ENCODE assay signal across 9 cellular contexts in the genomic region with DNA sequence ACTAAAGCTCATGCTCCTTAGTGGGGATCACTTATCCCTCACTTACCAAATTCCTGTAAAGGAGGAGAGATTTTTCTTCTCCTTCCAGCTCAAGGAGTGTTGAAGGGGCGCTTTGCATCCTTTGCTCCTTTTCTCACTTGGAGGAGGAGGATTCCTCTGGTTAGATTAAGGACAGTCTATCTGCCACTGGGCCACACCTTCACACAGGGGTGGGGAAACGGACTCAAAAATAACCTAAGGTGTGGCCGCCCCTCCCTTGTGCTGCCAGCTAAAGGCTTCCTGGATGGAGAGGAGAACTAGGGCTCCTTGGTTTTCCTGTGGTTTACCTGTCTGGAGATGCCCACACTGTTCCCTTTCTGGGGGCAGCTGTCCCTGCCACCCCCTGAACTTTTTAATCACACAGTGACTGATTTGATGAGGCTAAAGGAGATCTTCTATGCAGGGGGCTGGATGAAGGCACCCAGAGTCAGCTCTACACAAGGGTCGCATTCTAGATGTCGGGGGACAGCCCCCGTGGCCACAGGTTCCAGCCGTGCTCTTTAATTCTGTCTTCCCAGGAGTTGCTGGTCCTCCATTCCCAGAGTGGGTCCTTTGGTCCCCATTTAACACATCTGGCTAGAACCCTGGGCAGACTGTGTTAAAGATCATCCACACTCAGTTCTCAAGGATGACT. TPM values are rescaled to one million over a fixed set of nuclear protein-coding genes. Genes with fewer than 3 reads are reported as not detected.
DNase-seq lines count a peak whose midpoint lies in the region; ATAC-seq, FAIRE-seq and TF ChIP-seq lines count a peak whose summit lies in the region.
"Had no signal": no experiment of that assay in that cellular context is flagged by ENCODE, and none has a peak within 500 bp of the region (broad histone marks: within the 10 kb centered on the region; RNA-seq: fewer than 3 reads in every experiment).

No MANE protein-coding gene starts in this region.

- no peaks in the 10 kb centered on the region for H3K27me3 ChIP-seq in DND-41 (ENCODE audit: insufficient read depth, low read length, poor library complexity)
- H3K27me3 ChIP-seq in osteoblast (ENCODE audit: insufficient read depth, low read length) = no peaks in the 10 kb centered on the region

- H3K4me3 ChIP-seq in DND-41 (ENCODE audit: low read depth in 1 of 2, low read length in 2 of 2) = 0 out of 4 replicates have a peak overlapping the region, but pooled peaks of 1 of the 2 experiments have one; percentile 25
- H3K4me3 ChIP-seq in osteoblast (ENCODE audit: insufficient read depth, low read length) = no peak overlapping the region

- peak overlapping the region; percentile 53 for H3K4me2 ChIP-seq in DND-41 (ENCODE audit: insufficient read depth, low read length)
- peak overlapping the region; percentile 39 for H3K4me2 ChIP-seq in osteoblast (ENCODE audit: insufficient read depth, low read length)

- peaks cover 8% of the 10 kb centered on the region for H3K36me3 Mint-ChIP-seq in central memory CD8-positive, alpha-beta T cell (ENCODE audit: insufficient read depth)

- no peaks in the 10 kb centered on the region for H3K27me3 Mint-ChIP-seq in central memory CD8-positive, alpha-beta T cell

- TF ChIP-seq CTCF in DND-41 (IDR thresholded peaks at IDR 0.05; ENCODE audit: borderline replicate concordance, extremely low read depth, low read length, poor library complexity, severe bottlenecking) (no peak), osteoblast (IDR thresholded peaks at IDR 0.05; ENCODE audit: extremely low read depth, low read depth, low read length) (no peak)

- DNase-seq in DND-41 = no peak
- no peak for DNase-seq in central memory CD8-positive, alpha-beta T cell (ENCODE audit: low spot score in 2 of 2)
- no peak for DNase-seq in osteoblast (ENCODE audit: insufficient read length, low spot score, missing footprints)
- DNase-seq in SKM-1 treated with dmso at 0.1 percent for 144 hours (lab: John Stamatoyannopoulos, UW; ENCODE audit: unreplicated experiment) = no peak
- DNase-seq in frontal cortex (ENCODE audit: low spot score in 2 of 2) = no peak
- no peak for DNase-seq in epidermal melanocyte (ENCODE audit: insufficient read length, low spot score)
- DNase-seq: NCI-H2171 treated with DMSO at 0.1 percent for 48 hours had no signal

- peak overlapping the region; percentile 21 for H2AFZ ChIP-seq in DND-41 (ENCODE audit: low read depth, low read length)
- H2AFZ ChIP-seq in osteoblast (ENCODE audit: low read length) = no peak overlapping the region

- peak overlapping the region; percentile 65 for H3K27ac ChIP-seq in DND-41 (ENCODE audit: low read length)
- peak overlapping the region; percentile 40 for H3K27ac ChIP-seq in osteoblast (ENCODE audit: low read depth, low read length)

- H3K79me2 ChIP-seq in DND-41 (ENCODE audit: insufficient read depth, low read length) (peaks cover 2% of the 10 kb centered on the region; the same call in 1 of the 2 replicates), osteoblast (ENCODE audit: insufficient read depth, low read length) (no peaks in the 10 kb centered on the region)

- H3K4me1 ChIP-seq in DND-41 (ENCODE audit: insufficient read depth, low read length) = peaks cover 46% of the 10 kb centered on the region
- peaks cover 36% of the 10 kb centered on the region for H3K4me1 ChIP-seq in osteoblast (ENCODE audit: insufficient read depth, low read length)

- H3K27ac Mint-ChIP-seq in central memory CD8-positive, alpha-beta T cell (ENCODE audit: low read depth) = peak overlapping the region; percentile 90

- 0 out of 2 replicates have a peak, but pooled peaks cover 4% of the 10 kb centered on the region for H4K20me1 ChIP-seq in DND-41 (ENCODE audit: insufficient read depth, low read length)
- no peaks in the 10 kb centered on the region for H4K20me1 ChIP-seq in osteoblast (ENCODE audit: insufficient read depth, low read length)

- H3K9me3 ChIP-seq in DND-41 (ENCODE audit: insufficient read depth, low read length, severe bottlenecking) (no peaks in the 10 kb centered on the region), osteoblast (ENCODE audit: low read depth, low read length) (no peaks in the 10 kb centered on the region)

- peak overlapping the region; percentile 26 for H3K9ac ChIP-seq in DND-41 (ENCODE audit: low read depth, low read length)

- H3K4me3 Mint-ChIP-seq in central memory CD8-positive, alpha-beta T cell = peak overlapping the region; percentile 48

- FAIRE-seq in frontal cortex (lab: Jason Lieb, UNC) = no peak

- H3K9me3 Mint-ChIP-seq in central memory CD8-positive, alpha-beta T cell = no peaks in the 10 kb centered on the region

- H3K36me3 ChIP-seq in DND-41 (ENCODE audit: insufficient read depth, low read length) (peaks cover 31% of the 10 kb centered on the region), osteoblast (ENCODE audit: insufficient read depth, low read length) (peaks cover 10% of the 10 kb centered on the region)

- peaks cover 53% of the 10 kb centered on the region for H3K4me1 Mint-ChIP-seq in central memory CD8-positive, alpha-beta T cell

- ATAC-seq in DND-41 (ENCODE audit: insufficient read depth, low read depth) (no peak), HG02642 (IDR thresholded peaks at IDR 0.05; ENCODE audit: poor library complexity, unreplicated experiment) (peak; percentile 1), GM18519 (IDR thresholded peaks at IDR 0.05; ENCODE audit: low FRiP score, unreplicated experiment) (no peak)
- ATAC-seq in central memory CD8-positive, alpha-beta T cell (replicated peaks; ENCODE audit: extremely low read depth, poor library complexity, severe bottlenecking) = peak; percentile 2

RNA-seq across cellular contexts. Expression of a gene that starts 14.4 kb away (rescaled TPM):
- total RNA-seq in osteoblast (59.0 and 77.2 TPM in 2 replicates), frontal cortex (9.8 TPM)

Comparison
In these comparisons a context has a peak if more than half of its experiments do, and no peak if none do; other contexts are left out.
1. ATAC-seq: peak in HG02642 (single experiment) and central memory CD8-positive, alpha-beta T cell (single experiment); none in DND-41 (single experiment) and GM18519 (single experiment).